In genomic region chr3:66303556-66303955, GRCh38 we compare ENCODE assay signal across 9 cellular contexts.
DNase-seq lines count a peak whose midpoint lies in the region; ATAC-seq and TF ChIP-seq lines count a peak whose summit lies in the region.
"Had no signal": no experiment of that assay in that cellular context is flagged by ENCODE, and none has a peak within 500 bp of the region (broad histone marks: within the 10 kb centered on the region; RNA-seq: fewer than 3 reads in every experiment).

No MANE protein-coding gene starts in this region.

- no peaks in the 10 kb centered on the region for H4K20me1 ChIP-seq in PC-3 (ENCODE audit: low read length)

- no peaks in the 10 kb centered on the region for H3K9me3 ChIP-seq in PC-3 (ENCODE audit: low read length)

- intact Hi-C loops in MCF 10A (cut with micrococcal nuclease) (no loop called here), PC-3 (cut with micrococcal nuclease) (no loop called here)

- no peaks in the 10 kb centered on the region for H3K9me3 Mint-ChIP-seq in MCF 10A (ENCODE audit: unreplicated experiment)

- H3K27me3 Mint-ChIP-seq in MCF 10A (ENCODE audit: insufficient read depth, unreplicated experiment) = no peaks in the 10 kb centered on the region

- H3K9me2 ChIP-seq in PC-3 (replicated peaks; ENCODE audit: low read length) = no peaks in the 10 kb centered on the region

- DNase-seq in activated T-cell treated with anti-CD3 and anti-CD28 coated beads, Interleukin-2, amount 50 U/mL, for 1 hour = peak; percentile 53
- peak; percentile 13 for DNase-seq in stimulated activated CD4-positive, alpha-beta T cell treated with anti-CD3 and anti-CD28 coated beads, Interleukin-12 subunit alpha, Interleukin-12 subunit beta, amount 100 ng/mL, for 4 hours
- no peak for DNase-seq in midbrain (lab: John Stamatoyannopoulos, UW)
- DNase-seq in MCF 10A (ENCODE audit: unreplicated experiment) = no peak
- no peak for DNase-seq in ureter (ENCODE audit: low spot score)
- DNase-seq in PC-3 = no peak
- DNase-seq: substantia nigra had no signal

- no peak overlapping the region for H3K4me2 ChIP-seq in PC-3 (ENCODE audit: low read length)

- H3K9ac ChIP-seq in PC-3 (ENCODE audit: low read length) = no peak overlapping the region

- POLR2A ChIA-PET in MCF 10A (lab: Yijun Ruan, JAX) = no interaction called here
- POLR2A ChIA-PET in PC-3 (lab: Charles Lee; ENCODE audit: unreplicated experiment) = no interaction called here

- no peaks in the 10 kb centered on the region for H3K79me2 ChIP-seq in PC-3 (ENCODE audit: low read length)

- CTCF ChIA-PET in MCF 10A (lab: Yijun Ruan, JAX) = no interaction called here
- CTCF ChIA-PET in PC-3 (lab: Charles Lee) = no interaction called here

- no peak for TF ChIP-seq CTCF in MCF 10A (IDR thresholded peaks at IDR 0.05; ENCODE audit: unreplicated experiment)
- TF ChIP-seq CTCF in PC-3 (conservative IDR thresholded peaks at IDR 0.05; ENCODE audit: low read depth, low read length) = no peak

- H3K36me3 Mint-ChIP-seq in MCF 10A (ENCODE audit: insufficient read depth, unreplicated experiment) = peaks cover 4% of the 10 kb centered on the region

- no peaks in the 10 kb centered on the region for H3K27me3 ChIP-seq in PC-3 (ENCODE audit: low read length)

- H3K36me3 ChIP-seq in PC-3 (ENCODE audit: low read depth, low read length) = no peaks in the 10 kb centered on the region

- H3K4me3 Mint-ChIP-seq in MCF 10A (ENCODE audit: unreplicated experiment) = no peak overlapping the region

- H3K4me1 Mint-ChIP-seq in MCF 10A (ENCODE audit: insufficient read depth, unreplicated experiment) = no peaks in the 10 kb centered on the region

- ATAC-seq in GM18907 (IDR thresholded peaks at IDR 0.05; ENCODE audit: unreplicated experiment) = peak; percentile 78
- peak; percentile 75 for ATAC-seq in HG03196 (IDR thresholded peaks at IDR 0.05; ENCODE audit: unreplicated experiment)
- ATAC-seq in PC-3 = no peak

- no TSS peak for BruUV-seq in MCF 10A (replicated peaks; lab: Mats Ljungman, UMichigan)
- no TSS peak for BruUV-seq in PC-3 (replicated peaks; lab: Mats Ljungman, UMichigan)

- no peak overlapping the region for H3K27ac ChIP-seq in PC-3 (ENCODE audit: low read length)

- no peaks in the 10 kb centered on the region for H3K4me1 ChIP-seq in PC-3 (ENCODE audit: insufficient read depth, low read length)

- H3K27ac Mint-ChIP-seq in MCF 10A (ENCODE audit: low read depth, unreplicated experiment) = no peak overlapping the region

- no peak overlapping the region for H2AFZ ChIP-seq in PC-3 (ENCODE audit: low read length)

- no peaks in the 10 kb centered on the region for H3F3A ChIP-seq in PC-3 (ENCODE audit: low read length, unreplicated experiment)

- no peak overlapping the region for H3K4me3 ChIP-seq in PC-3 (ENCODE audit: low read length)

Comparison
In these comparisons a context has a peak if more than half of its experiments do, and no peak if none do; other contexts are left out.
1. DNase-seq: peak in activated T-cell treated with anti-CD3 and anti-CD28 coated beads, Interleukin-2, amount 50 U/mL, for 1 hour (single experiment) and stimulated activated CD4-positive, alpha-beta T cell treated with anti-CD3 and anti-CD28 coated beads, Interleukin-12 subunit alpha, Interleukin-12 subunit beta, amount 100 ng/mL, for 4 hours (single experiment); none in midbrain (single experiment), MCF 10A (single experiment), ureter (single experiment) and PC-3 (single experiment).